In genomic region chr16:19555186-19555937, GRCh38 we compare ENCODE assay signal across 1 cellular context.
TF ChIP-seq lines count a peak whose summit lies in the region.

Gene VPS35L (plus strand): TSS chr16:19555703. CDS start chr16:19555730, 27 bp downstream.

TF ChIP-seq in HepG2, 621 proteins besides CTCF, POLR2A, EP300 and RAD21 (continued from another document and continues in another):
- TF ChIP-seq UBTF (CRISPR knock-in tag; IDR thresholded peaks at IDR 0.05) (peak; percentile 89), MLXIP (CRISPR knock-in tag; IDR thresholded peaks at IDR 0.05; ENCODE audit: borderline replicate concordance) (no peak), PRMT3 (CRISPR knock-in tag; IDR thresholded peaks at IDR 0.05; ENCODE audit: borderline replicate concordance, low read depth) (no peak), ZNF780A (CRISPR knock-in tag; IDR thresholded peaks at IDR 0.05) (no peak), ZNF142 (CRISPR knock-in tag; IDR thresholded peaks at IDR 0.05) (peak; percentile 67; the same call in 1 of the 2 replicates), SOX6 (IDR thresholded peaks at IDR 0.05) (no peak), SOX6 (CRISPR knock-in tag; IDR thresholded peaks at IDR 0.05) (peak; percentile 72), MED8 (CRISPR knock-in tag; IDR thresholded peaks at IDR 0.05; ENCODE audit: insufficient replicate concordance) (peak; percentile 20), ZNF570 (CRISPR knock-in tag; IDR thresholded peaks at IDR 0.05; ENCODE audit: borderline replicate concordance) (no peak), ZBED4 (CRISPR knock-in tag; IDR thresholded peaks at IDR 0.05; ENCODE audit: borderline replicate concordance) (no peak), HIVEP1 (CRISPR knock-in tag; IDR thresholded peaks at IDR 0.05) (peak; percentile 69; the same call in 1 of the 2 replicates), ZBTB4 (CRISPR knock-in tag; IDR thresholded peaks at IDR 0.05; ENCODE audit: borderline replicate concordance) (peak; percentile 98; the same call in 1 of the 2 replicates), ELK4 (CRISPR knock-in tag; IDR thresholded peaks at IDR 0.05; ENCODE audit: borderline replicate concordance) (no peak), ZNF687 (CRISPR knock-in tag; IDR thresholded peaks at IDR 0.05) (peak; percentile 99), ZFP36L1 (CRISPR knock-in tag; IDR thresholded peaks at IDR 0.05) (0 out of 2 replicates have a peak, but pooled peaks have one; percentile 40), ZNF138 (CRISPR knock-in tag; IDR thresholded peaks at IDR 0.05; ENCODE audit: low read depth) (peak; percentile 86; the same call in 1 of the 2 replicates), NBN (conservative IDR thresholded peaks at IDR 0.05) (no peak), ZBTB7B (CRISPR knock-in tag; IDR thresholded peaks at IDR 0.05) (peak; percentile 97), KAT2B (IDR thresholded peaks at IDR 0.05; ENCODE audit: borderline replicate concordance, low read depth, low read length) (no peak), ZNF367 (CRISPR knock-in tag; IDR thresholded peaks at IDR 0.05; ENCODE audit: borderline replicate concordance) (0 out of 2 replicates have a peak, but pooled peaks have one; percentile 12), HMGA1 (CRISPR knock-in tag; conservative IDR thresholded peaks at IDR 0.05) (no peak), AHR (CRISPR knock-in tag; IDR thresholded peaks at IDR 0.05) (peak; percentile 68; the same call in 1 of the 2 replicates), TEAD2 (CRISPR knock-in tag; IDR thresholded peaks at IDR 0.05) (0 out of 2 replicates have a peak, but pooled peaks have one; percentile 21)
